ENCODE assay signal across 1 cellular context in the genomic region with DNA sequence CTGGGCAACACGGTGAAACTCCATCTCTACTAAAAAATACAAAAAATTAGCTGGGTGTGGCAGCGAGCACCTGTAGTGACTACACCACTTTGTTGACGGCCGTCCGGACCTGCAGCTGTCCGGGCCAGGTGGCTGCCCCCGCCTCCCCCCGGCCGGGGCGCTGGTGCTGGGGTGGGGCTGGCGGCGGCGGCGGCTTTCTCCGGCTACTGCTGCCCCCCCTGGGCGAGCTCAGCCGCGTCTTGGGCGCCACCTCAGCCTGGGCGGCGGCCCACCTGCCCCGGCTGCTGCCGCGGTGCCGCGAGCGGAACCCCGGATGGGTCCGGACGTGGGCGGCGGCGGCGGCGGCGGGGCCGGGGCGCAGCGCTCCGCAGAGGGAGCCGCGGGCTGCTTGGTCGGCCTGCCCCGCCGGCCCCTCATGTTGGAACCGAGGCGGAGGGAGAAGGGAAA.
TF ChIP-seq lines count a peak whose summit lies in the region.
"Not testable (repeated sequence)": the region's sequence is repeated elsewhere in the genome, so short reads cannot be mapped to it uniquely, and the experiment has no call there.

No MANE protein-coding gene starts in this region.

TF ChIP-seq in K562, 482 proteins besides CTCF, POLR2A, EP300 and RAD21:
- peak; percentile 24; the same call in 1 of the 2 replicates for TF ChIP-seq RBFOX2 (IDR thresholded peaks at IDR 0.05; ENCODE audit: low read depth, low read length)
- TF ChIP-seq HDAC1 (IDR thresholded peaks at IDR 0.05): peak in 1 of 2 experiments; percentile 55; a peak in 1 of 4 replicates
- TF ChIP-seq, protein P1, sequence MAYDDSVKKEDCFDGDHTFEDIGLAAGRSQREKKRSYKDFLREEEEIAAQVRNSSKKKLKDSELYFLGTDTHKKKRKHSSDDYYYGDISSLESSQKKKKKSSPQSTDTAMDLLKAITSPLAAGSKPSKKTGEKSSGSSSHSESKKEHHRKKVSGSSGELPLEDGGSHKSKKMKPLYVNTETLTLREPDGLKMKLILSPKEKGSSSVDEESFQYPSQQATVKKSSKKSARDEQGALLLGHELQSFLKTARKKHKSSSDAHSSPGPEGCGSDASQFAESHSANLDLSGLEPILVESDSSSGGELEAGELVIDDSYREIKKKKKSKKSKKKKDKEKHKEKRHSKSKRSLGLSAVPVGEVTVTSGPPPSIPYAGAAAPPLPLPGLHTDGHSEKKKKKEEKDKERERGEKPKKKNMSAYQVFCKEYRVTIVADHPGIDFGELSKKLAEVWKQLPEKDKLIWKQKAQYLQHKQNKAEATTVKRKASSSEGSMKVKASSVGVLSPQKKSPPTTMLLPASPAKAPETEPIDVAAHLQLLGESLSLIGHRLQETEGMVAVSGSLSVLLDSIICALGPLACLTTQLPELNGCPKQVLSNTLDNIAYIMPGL (CRISPR knock-in tag; IDR thresholded peaks at IDR 0.05): 0 out of 2 replicates have a peak, but pooled peaks have one; percentile 3
- peak; percentile 43 for TF ChIP-seq CCNT2 (IDR thresholded peaks at IDR 0.05; ENCODE audit: borderline replicate concordance, extremely low read depth, insufficient read length, low read depth, low read length)
- TF ChIP-seq POLR2G (IDR thresholded peaks at IDR 0.05; ENCODE audit: low read depth, low read length): peak; percentile 66
- TF ChIP-seq, protein P2, sequence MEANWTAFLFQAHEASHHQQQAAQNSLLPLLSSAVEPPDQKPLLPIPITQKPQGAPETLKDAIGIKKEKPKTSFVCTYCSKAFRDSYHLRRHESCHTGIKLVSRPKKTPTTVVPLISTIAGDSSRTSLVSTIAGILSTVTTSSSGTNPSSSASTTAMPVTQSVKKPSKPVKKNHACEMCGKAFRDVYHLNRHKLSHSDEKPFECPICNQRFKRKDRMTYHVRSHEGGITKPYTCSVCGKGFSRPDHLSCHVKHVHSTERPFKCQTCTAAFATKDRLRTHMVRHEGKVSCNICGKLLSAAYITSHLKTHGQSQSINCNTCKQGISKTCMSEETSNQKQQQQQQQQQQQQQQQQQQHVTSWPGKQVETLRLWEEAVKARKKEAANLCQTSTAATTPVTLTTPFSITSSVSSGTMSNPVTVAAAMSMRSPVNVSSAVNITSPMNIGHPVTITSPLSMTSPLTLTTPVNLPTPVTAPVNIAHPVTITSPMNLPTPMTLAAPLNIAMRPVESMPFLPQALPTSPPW (CRISPR knock-in tag; IDR thresholded peaks at IDR 0.05): peak; percentile 91
- peak in 1 of 2 experiments; percentile 67; a peak in 1 of 4 replicates for TF ChIP-seq NONO (IDR thresholded peaks at IDR 0.05; ENCODE audit: low read depth in 2 of 2, low read length in 1 of 2)
- peak; percentile 85 for TF ChIP-seq ZEB2 (IDR thresholded peaks at IDR 0.05)
- peak; percentile 22; the same call in 1 of the 2 replicates for TF ChIP-seq BCOR (IDR thresholded peaks at IDR 0.05)
- peak; percentile 63; the same call in 1 of the 2 replicates for TF ChIP-seq ZBTB7A (IDR thresholded peaks at IDR 0.05; ENCODE audit: borderline replicate concordance, control insufficient read depth, low read depth, low read length)
- TF ChIP-seq SUPT5H (IDR thresholded peaks at IDR 0.05): 0 out of 2 replicates have a peak, but pooled peaks have one; percentile 1
- peak; percentile 44; the same call in 1 of the 2 replicates for TF ChIP-seq ETS1 (conservative IDR thresholded peaks at IDR 0.05; ENCODE audit: control insufficient read depth, low read depth, low read length)
- TF ChIP-seq, protein P3, sequence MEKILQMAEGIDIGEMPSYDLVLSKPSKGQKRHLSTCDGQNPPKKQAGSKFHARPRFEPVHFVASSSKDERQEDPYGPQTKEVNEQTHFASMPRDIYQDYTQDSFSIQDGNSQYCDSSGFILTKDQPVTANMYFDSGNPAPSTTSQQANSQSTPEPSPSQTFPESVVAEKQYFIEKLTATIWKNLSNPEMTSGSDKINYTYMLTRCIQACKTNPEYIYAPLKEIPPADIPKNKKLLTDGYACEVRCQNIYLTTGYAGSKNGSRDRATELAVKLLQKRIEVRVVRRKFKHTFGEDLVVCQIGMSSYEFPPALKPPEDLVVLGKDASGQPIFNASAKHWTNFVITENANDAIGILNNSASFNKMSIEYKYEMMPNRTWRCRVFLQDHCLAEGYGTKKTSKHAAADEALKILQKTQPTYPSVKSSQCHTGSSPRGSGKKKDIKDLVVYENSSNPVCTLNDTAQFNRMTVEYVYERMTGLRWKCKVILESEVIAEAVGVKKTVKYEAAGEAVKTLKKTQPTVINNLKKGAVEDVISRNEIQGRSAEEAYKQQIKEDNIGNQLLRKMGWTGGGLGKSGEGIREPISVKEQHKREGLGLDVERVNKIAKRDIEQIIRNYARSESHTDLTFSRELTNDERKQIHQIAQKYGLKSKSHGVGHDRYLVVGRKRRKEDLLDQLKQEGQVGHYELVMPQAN (IDR thresholded peaks at IDR 0.05; ENCODE audit: borderline replicate concordance): 0 out of 2 replicates have a peak, but pooled peaks have one; percentile 49
- TF ChIP-seq RB1 (IDR thresholded peaks at IDR 0.05; ENCODE audit: low read depth): peak; percentile 33
- TF ChIP-seq EP400 (IDR thresholded peaks at IDR 0.05): peak; percentile 52
- peak; percentile 41 for TF ChIP-seq TCF3 (CRISPR knock-in tag; IDR thresholded peaks at IDR 0.05)
- 0 out of 2 replicates have a peak, but pooled peaks have one; percentile 60 for TF ChIP-seq ZC3H4 (CRISPR knock-in tag; IDR thresholded peaks at IDR 0.05; ENCODE audit: borderline replicate concordance)
- TF ChIP-seq SMAD4 (CRISPR knock-in tag; conservative IDR thresholded peaks at IDR 0.05): peak; percentile 30
- TF ChIP-seq ZBTB11 (CRISPR knock-in tag; IDR thresholded peaks at IDR 0.05): 0 out of 6 replicates have a peak, but pooled peaks of 1 of the 3 experiments have one; percentile 49
- peak; percentile 71 for TF ChIP-seq CBFA2T2 (conservative IDR thresholded peaks at IDR 0.05)
- peak in 1 of 2 experiments; percentile 13 for TF ChIP-seq E2F6 (IDR thresholded peaks at IDR 0.05; ENCODE audit: borderline replicate concordance in 1 of 2, extremely low read depth in 1 of 2, insufficient read depth in 1 of 2, insufficient read length in 1 of 2, low read depth in 1 of 2, low read length in 1 of 2, poor library complexity in 1 of 2, severe bottlenecking in 1 of 2)
- TF ChIP-seq KLF16 (IDR thresholded peaks at IDR 0.05): 0 out of 2 replicates have a peak, but pooled peaks have one; percentile 11
- TF ChIP-seq, protein P4, sequence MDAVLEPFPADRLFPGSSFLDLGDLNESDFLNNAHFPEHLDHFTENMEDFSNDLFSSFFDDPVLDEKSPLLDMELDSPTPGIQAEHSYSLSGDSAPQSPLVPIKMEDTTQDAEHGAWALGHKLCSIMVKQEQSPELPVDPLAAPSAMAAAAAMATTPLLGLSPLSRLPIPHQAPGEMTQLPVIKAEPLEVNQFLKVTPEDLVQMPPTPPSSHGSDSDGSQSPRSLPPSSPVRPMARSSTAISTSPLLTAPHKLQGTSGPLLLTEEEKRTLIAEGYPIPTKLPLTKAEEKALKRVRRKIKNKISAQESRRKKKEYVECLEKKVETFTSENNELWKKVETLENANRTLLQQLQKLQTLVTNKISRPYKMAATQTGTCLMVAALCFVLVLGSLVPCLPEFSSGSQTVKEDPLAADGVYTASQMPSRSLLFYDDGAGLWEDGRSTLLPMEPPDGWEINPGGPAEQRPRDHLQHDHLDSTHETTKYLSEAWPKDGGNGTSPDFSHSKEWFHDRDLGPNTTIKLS (IDR thresholded peaks at IDR 0.05; ENCODE audit: borderline replicate concordance, low read depth): peak; percentile 39; the same call in 1 of the 2 replicates
- TF ChIP-seq, protein P5, sequence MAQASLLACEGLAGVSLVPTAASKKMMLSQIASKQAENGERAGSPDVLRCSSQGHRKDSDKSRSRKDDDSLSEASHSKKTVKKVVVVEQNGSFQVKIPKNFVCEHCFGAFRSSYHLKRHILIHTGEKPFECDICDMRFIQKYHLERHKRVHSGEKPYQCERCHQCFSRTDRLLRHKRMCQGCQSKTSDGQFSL (CRISPR knock-in tag; IDR thresholded peaks at IDR 0.05): not testable (repeated sequence)
- TF ChIP-seq, protein P5 (tag; IDR thresholded peaks at IDR 0.05): peak in 1 of 2 experiments; percentile 58; a peak in 1 of 4 replicates
- TF ChIP-seq CBFA2T3 (IDR thresholded peaks at IDR 0.05): peak; percentile 70
- TF ChIP-seq, protein P6, sequence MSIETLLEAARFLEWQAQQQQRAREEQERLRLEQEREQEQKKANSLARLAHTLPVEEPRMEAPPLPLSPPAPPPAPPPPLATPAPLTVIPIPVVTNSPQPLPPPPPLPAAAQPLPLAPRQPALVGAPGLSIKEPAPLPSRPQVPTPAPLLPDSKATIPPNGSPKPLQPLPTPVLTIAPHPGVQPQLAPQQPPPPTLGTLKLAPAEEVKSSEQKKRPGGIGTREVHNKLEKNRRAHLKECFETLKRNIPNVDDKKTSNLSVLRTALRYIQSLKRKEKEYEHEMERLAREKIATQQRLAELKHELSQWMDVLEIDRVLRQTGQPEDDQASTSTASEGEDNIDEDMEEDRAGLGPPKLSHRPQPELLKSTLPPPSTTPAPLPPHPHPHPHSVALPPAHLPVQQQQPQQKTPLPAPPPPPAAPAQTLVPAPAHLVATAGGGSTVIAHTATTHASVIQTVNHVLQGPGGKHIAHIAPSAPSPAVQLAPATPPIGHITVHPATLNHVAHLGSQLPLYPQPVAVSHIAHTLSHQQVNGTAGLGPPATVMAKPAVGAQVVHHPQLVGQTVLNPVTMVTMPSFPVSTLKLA (conservative IDR thresholded peaks at IDR 0.05): peak in 1 of 2 experiments; percentile 40; a peak in 2 of 4 replicates
- TF ChIP-seq SIN3A (IDR thresholded peaks at IDR 0.05; ENCODE audit: borderline replicate concordance in 2 of 2, control insufficient read depth in 1 of 2, low read depth in 2 of 2, low read length in 2 of 2): peak in 1 of 2 experiments; percentile 46; a peak in 1 of 4 replicates
- TF ChIP-seq HMGN3 (IDR thresholded peaks at IDR 0.05; ENCODE audit: borderline replicate concordance, extremely low read depth, insufficient read length, low read depth, low read length): peak; percentile 20
- peak; percentile 73 for TF ChIP-seq GATAD2B (IDR thresholded peaks at IDR 0.05; ENCODE audit: borderline replicate concordance)
